In genomic region chr10:22704348-22705341, GRCh38 we compare ENCODE assay signal across 10 cellular contexts. TPM values are rescaled to one million over a fixed set of nuclear protein-coding genes. Genes with fewer than 3 reads are reported as not detected.
A peak's percentile ranks its signal among the peaks of the same experiment; 100 is the strongest.
DNase-seq lines count a peak whose midpoint lies in the region; ATAC-seq and TF ChIP-seq lines count a peak whose summit lies in the region.
"Had no signal": no experiment of that assay in that cellular context is flagged by ENCODE, and none has a peak within 500 bp of the region (broad histone marks: within the 10 kb centered on the region; RNA-seq: fewer than 3 reads in every experiment).

No MANE protein-coding gene starts in this region.

- H3K36me3 ChIP-seq in uterus (no peaks in the 10 kb centered on the region), brain microvascular endothelial cell (replicated peaks) (no peaks in the 10 kb centered on the region)

- no peak for TF ChIP-seq POLR2A in uterus (IDR thresholded peaks at IDR 0.05)

- in situ Hi-C loops in brain microvascular endothelial cell (cut with HindIII; ENCODE audit: low pct_ligation_motif_present, low sequenced_read_pairs): loop anchor here (25.0 kb wide), 1 partner anchor 283 kb away; no protein-coding TSS in a partner anchor

- H3K4me1 ChIP-seq in uterus: no peaks in the 10 kb centered on the region

- intact Hi-C loops in dorsolateral prefrontal cortex (cut with DNase I) (loop anchor here (5.0 to 10.0 kb wide), 3 partner anchors 32 to 270 kb away; no protein-coding TSS in a partner anchor), uterus (cut with DNase I; ENCODE audit: low total_unique reads) (no loop called here)

- peak; percentile 75 for DNase-seq in GM12865 (ENCODE audit: low read depth)
- no peak for DNase-seq in dorsolateral prefrontal cortex
- no peak for DNase-seq in uterus
- DNase-seq in NCI-H82 (lab: John Stamatoyannopoulos, UW): no peak
- DNase-seq in brain microvascular endothelial cell: no peak
- no peak for DNase-seq in EL
- DNase-seq: NCI-H1417 had no signal

- H3K27me3 ChIP-seq in dorsolateral prefrontal cortex: no peaks in the 10 kb centered on the region
- H3K27me3 ChIP-seq in uterus: no peaks in the 10 kb centered on the region
- no peaks in the 10 kb centered on the region for H3K27me3 ChIP-seq in brain microvascular endothelial cell (replicated peaks)

- peak overlapping the region in 31 of 59 donors; percentile 1 to 96 (median 31) for H3K27ac ChIP-seq in dorsolateral prefrontal cortex
- no peak overlapping the region for H3K27ac ChIP-seq in uterus
- no peak overlapping the region for H3K27ac ChIP-seq in brain microvascular endothelial cell

- TF ChIP-seq CTCF in GM12865 (IDR thresholded peaks at IDR 0.05; ENCODE audit: insufficient read depth, low read depth, low read length, missing control alignments) (no peak), dorsolateral prefrontal cortex (IDR thresholded peaks at IDR 0.05 in 54 of 56, conservative IDR thresholded peaks at IDR 0.05 in 2 of 56; ENCODE audit: low read depth in 1 of 56, partially characterized antibody in 56 of 56) (no peak), uterus (IDR thresholded peaks at IDR 0.05) (no peak), brain microvascular endothelial cell (IDR thresholded peaks at IDR 0.05; ENCODE audit: low read depth, low read length, missing control alignments) (no peak)

- ATAC-seq in GM19438 (IDR thresholded peaks at IDR 0.05; ENCODE audit: low read depth, unreplicated experiment) (peak; percentile 45), HG03342 (IDR thresholded peaks at IDR 0.05; ENCODE audit: unreplicated experiment) (peak; percentile 43)
- ATAC-seq: SK-N-SH treated with all-trans-retinoic acid at 6 μM for 48 hours had no signal

- H3K9me3 ChIP-seq in uterus: no peaks in the 10 kb centered on the region

- H3K4me3 ChIP-seq in GM12865 (ENCODE audit: low read depth, low read length) (peak overlapping the region; percentile 44), dorsolateral prefrontal cortex (peak overlapping the region in 13 of 59 donors; percentile 0 to 93 (median 7)), uterus (no peak overlapping the region), brain microvascular endothelial cell (ENCODE audit: low read depth, low read length) (no peak overlapping the region)

RNA-seq across cellular contexts. Expression of gene PIP4K2A, which starts 9.7 kb away (rescaled TPM):
- total RNA-seq in dorsolateral prefrontal cortex (100 to 1,000 TPM in 115 of 120 experiments, 10 to 100 TPM in 5; 77.5 to 992 (median 272) TPM), uterus (10 to 100 TPM; 17.4 to 42.4 (median 22.0) TPM)

Comparison
In these comparisons a context has a peak if more than half of its experiments do, and no peak if none do; other contexts are left out.
1. H3K27ac ChIP-seq: peak in dorsolateral prefrontal cortex (31 of 59); none in uterus (0 of 2) and brain microvascular endothelial cell (single experiment).